8 cellular contexts compared by ENCODE assay signal in genomic region chr2:216632321-216632951, GRCh38. TPM values are rescaled to one million over a fixed set of nuclear protein-coding genes. Genes with fewer than 3 reads are reported as not detected.
DNase-seq lines count a peak whose midpoint lies in the region; ATAC-seq and TF ChIP-seq lines count a peak whose summit lies in the region.

No MANE protein-coding gene starts in this region.

- peaks cover 25% of the 10 kb centered on the region for H3K4me1 Mint-ChIP-seq in activated naive CD8-positive, alpha-beta T cell treated with anti-CD3 and anti-CD28 coated beads, Interleukin-2, amount 50 U/mL, for 24 hours
- H3K4me1 Mint-ChIP-seq in memory B cell (peaks cover 15% of the 10 kb centered on the region), type B pancreatic cell (ENCODE audit: unreplicated experiment) (peaks cover 37% of the 10 kb centered on the region)

- no peaks in the 10 kb centered on the region for H3K36me3 Mint-ChIP-seq in activated naive CD8-positive, alpha-beta T cell treated with anti-CD3 and anti-CD28 coated beads, Interleukin-2, amount 50 U/mL, for 24 hours (ENCODE audit: low read depth)
- peaks cover under 1% of the 10 kb centered on the region for H3K36me3 Mint-ChIP-seq in memory B cell
- H3K36me3 Mint-ChIP-seq in type B pancreatic cell = peaks cover 3% of the 10 kb centered on the region

- TF ChIP-seq CTCF in heart right ventricle (IDR thresholded peaks at IDR 0.05) (no peak), type B pancreatic cell (conservative IDR thresholded peaks at IDR 0.05) (no peak), GM13977 (IDR thresholded peaks at IDR 0.05; ENCODE audit: extremely low read depth, insufficient read depth, missing control alignments) (no peak)

- intact Hi-C loops in heart right ventricle (cut with DNase I) = loop anchor here in 1 of 10 donors (10.0 kb wide), 1 partner anchor 58 kb away; no protein-coding TSS in a partner anchor
- intact Hi-C loops in left cardiac atrium (cut with DNase I) = no loop called here

- DNase-seq in heart right ventricle (no peak), left cardiac atrium (no peak), memory B cell (ENCODE audit: low spot score in 2 of 2) (no peak), type B pancreatic cell (ENCODE audit: extremely low spot score, unreplicated experiment) (no peak), HEK293T (ENCODE audit: extremely low spot score) (no peak), GM13977 (ENCODE audit: low spot score) (no peak)
- no peak for DNase-seq in activated naive CD8-positive, alpha-beta T cell treated with anti-CD3 and anti-CD28 coated beads, Interleukin-2, amount 50 U/mL, for 24 hours

- CTCF ChIA-PET in HEK293T (lab: Yijun Ruan, JAX) = no interaction called here

- peak overlapping the region; percentile 74 for H3K4me3 Mint-ChIP-seq in activated naive CD8-positive, alpha-beta T cell treated with anti-CD3 and anti-CD28 coated beads, Interleukin-2, amount 50 U/mL, for 24 hours
- H3K4me3 Mint-ChIP-seq in memory B cell (peak overlapping the region; percentile 69), type B pancreatic cell (peak overlapping the region; percentile 95)

- H3K4me1 ChIP-seq in heart right ventricle = peaks cover 0 to 45% (median 28%) of the 10 kb centered on the region in 9 donors

- WGBS in heart right ventricle, 2 donors = 51 to 57% methylated on average over 13 of the region's 13 CpGs

- in situ Hi-C loops in GM13977 (cut with MboI; ENCODE audit: low pct_unique_long_range_greater_than_20kb, low sequenced_read_pairs, unreplicated experiment) = no loop called here

- H3K27me3 ChIP-seq in heart right ventricle = peaks cover 0 to 42% (median 0%) of the 10 kb centered on the region in 7 donors

- peak overlapping the region; percentile 22 for H3K27ac Mint-ChIP-seq in activated naive CD8-positive, alpha-beta T cell treated with anti-CD3 and anti-CD28 coated beads, Interleukin-2, amount 50 U/mL, for 24 hours
- H3K27ac Mint-ChIP-seq in memory B cell (no peak overlapping the region), type B pancreatic cell (peak overlapping the region; percentile 92)

- POLR2A ChIA-PET in HEK293T (lab: Yijun Ruan, JAX) = interaction anchor here (0.6 to 1.1 kb wide), 3 partner anchors 10 to 15 kb away, joined by 3 read pairs; no protein-coding TSS in a partner anchor

- H3K9me3 ChIP-seq in heart right ventricle = no peaks in the 10 kb centered on the region

- peak overlapping the region in 9 of 10 donors; percentile 31 to 74 (median 54) for H3K4me3 ChIP-seq in heart right ventricle

- no peaks in the 10 kb centered on the region for H3K9me3 Mint-ChIP-seq in activated naive CD8-positive, alpha-beta T cell treated with anti-CD3 and anti-CD28 coated beads, Interleukin-2, amount 50 U/mL, for 24 hours
- H3K9me3 Mint-ChIP-seq in memory B cell (no peaks in the 10 kb centered on the region), type B pancreatic cell (peaks cover 3% of the 10 kb centered on the region)

- no peak for ATAC-seq in heart right ventricle
- ATAC-seq in left cardiac atrium = no peak
- peak; percentile 16 for ATAC-seq in activated naive CD8-positive, alpha-beta T cell treated with anti-CD3 and anti-CD28 coated beads, Interleukin-2, amount 50 U/mL, for 24 hours
- no peak for ATAC-seq in memory B cell (ENCODE audit: low read depth)
- ATAC-seq in GM18511 (IDR thresholded peaks at IDR 0.05; ENCODE audit: unreplicated experiment) = no peak

- H3K27me3 Mint-ChIP-seq in activated naive CD8-positive, alpha-beta T cell treated with anti-CD3 and anti-CD28 coated beads, Interleukin-2, amount 50 U/mL, for 24 hours = peaks cover 59% of the 10 kb centered on the region
- H3K27me3 Mint-ChIP-seq in memory B cell (peaks cover 35% of the 10 kb centered on the region), type B pancreatic cell (peaks cover 35% of the 10 kb centered on the region)

- H3K36me3 ChIP-seq in heart right ventricle = no peaks in the 10 kb centered on the region

- peak overlapping the region in 1 of 10 donors; percentile 50 for H3K27ac ChIP-seq in heart right ventricle

TF ChIP-seq in HEK293T, 16 proteins besides CTCF, POLR2A, EP300 and RAD21:
- no peak for TF ChIP-seq ELF4 (IDR thresholded peaks at IDR 0.05)
- TF ChIP-seq PKNOX1 (IDR thresholded peaks at IDR 0.05) = no peak
TF ChIP-seq in HEK293T: peak in this region for 0.

RNA-seq across cellular contexts. Expression of gene IGFBP2, which starts 0.8 kb away (rescaled TPM):
- total RNA-seq in heart right ventricle (100 to 1,000 TPM in 6 of 10 donors, 10 to 100 TPM in 4; 26.0 to 361 (median 109) TPM), left cardiac atrium (100 to 1,000 TPM in 1 of 2 donors, 10 to 100 TPM in 1; 91.7 to 185 TPM), type B pancreatic cell (ENCODE audit: low replicate concordance) (121 and 252 TPM in 2 replicates)
- polyA plus RNA-seq in heart right ventricle = 100 to 1,000 TPM in 1 of 2 donors, 10 to 100 TPM in 1; 75.4 to 171 TPM
